In genomic region chr1:225739542-225740107, GRCh38 we compare ENCODE assay signal across 30 cellular contexts.
"Had no signal": no experiment of that assay in that cellular context is flagged by ENCODE, and none has a peak within 500 bp of the region (broad histone marks: within the 10 kb centered on the region; RNA-seq: fewer than 3 reads in every experiment).

No MANE protein-coding gene starts in this region.

- H3K4me2 ChIP-seq: KMS-11, PC-9 had no signal

- ATAC-seq: activated CD4-positive, alpha-beta T cell treated with anti-CD3 and anti-CD28 coated beads for 36 hours; activated CD8-positive, alpha-beta T cell treated with anti-CD3 and anti-CD28 coated beads, Interleukin-2, amount 10 ng/mL, durations not matched to agents 7 days and 5 days; Right ventricle myocardium inferior; SK-N-SH treated with all-trans-retinoic acid at 6 μM for 48 hours had no signal

- H3K27me3 Mint-ChIP-seq: activated CD4-positive, alpha-beta T cell treated with anti-CD3 and anti-CD28 coated beads for 36 hours; activated CD4-positive, alpha-beta T cell treated with anti-CD3 and anti-CD28 coated beads, Interleukin-2, amount 10 ng/mL, durations not matched to agents 7 days and 5 days; activated naive CD4-positive, alpha-beta T cell treated with anti-CD3 and anti-CD28 coated beads, Interleukin-2, amount 50 U/mL, for 24 hours; activated T-cell treated with anti-CD3 and anti-CD28 coated beads, Interleukin-2, amount 50 U/mL, for 24 hours had no signal

- H3K36me3 ChIP-seq: ascending aorta, cardiac muscle cell had no signal

- H3K4me3 ChIP-seq: ascending aorta, cardiac muscle cell, PC-9 had no signal

- H3K27ac ChIP-seq: ascending aorta, cardiac muscle cell, KMS-11, PC-9, RWPE1 had no signal

- H3K9ac ChIP-seq: KMS-11 had no signal

- H3K9me3 ChIP-seq: ascending aorta had no signal

- DNase-seq: activated CD4-positive, alpha-beta T cell treated with anti-CD3 and anti-CD28 coated beads for 36 hours; activated CD4-positive, alpha-beta T cell treated with anti-CD3 and anti-CD28 coated beads, Interleukin-2, amount 10 ng/mL, durations not matched to agents 7 days and 5 days; activated CD4-positive, alpha-beta T cell treated with anti-CD3 and anti-CD28 coated beads, Interleukin-2, amount 50 U/mL, for 48 hours; activated CD8-positive, alpha-beta T cell treated with anti-CD3 and anti-CD28 coated beads, Interleukin-2, amount 10 ng/mL, durations not matched to agents 7 days and 5 days; activated gamma-delta T cell; activated naive CD4-positive, alpha-beta T cell treated with Interleukin-2 at 50 U/mL for 16 hours; activated naive CD8-positive, alpha-beta T cell treated with anti-CD3 and anti-CD28 coated beads, Interleukin-2, amount 10 ng/mL, durations not matched to agents 7 days and 5 days; activated T-cell treated with anti-CD3 and anti-CD28 coated beads, Interleukin-2, amount 50 U/mL, for 24 hours; amygdala; MM.1S; MV-4-11; NCI-H1092; NCI-H1436 treated with DMSO at 0.1 percent for 48 hours; NCI-H1694 treated with DMSO at 0.1 percent for 48 hours; NCI-H2029; NCI-H345; NCI-H524 treated with DMSO at 0.1 percent for 48 hours; PC-9; SIG-M5; T-helper 1 cell; T-helper 2 cell; T-helper 9 cell had no signal

- H3K36me3 Mint-ChIP-seq: activated naive CD4-positive, alpha-beta T cell treated with anti-CD3 and anti-CD28 coated beads, Interleukin-2, amount 50 U/mL, for 24 hours; activated naive CD8-positive, alpha-beta T cell treated with anti-CD3 and anti-CD28 coated beads, Interleukin-2, amount 10 ng/mL, durations not matched to agents 7 days and 5 days had no signal

- H3K4me1 Mint-ChIP-seq: activated CD4-positive, alpha-beta T cell treated with anti-CD3 and anti-CD28 coated beads for 36 hours; activated CD4-positive, alpha-beta T cell treated with anti-CD3 and anti-CD28 coated beads, Interleukin-2, amount 10 ng/mL, durations not matched to agents 7 days and 5 days; activated naive CD4-positive, alpha-beta T cell treated with anti-CD3 and anti-CD28 coated beads, Interleukin-2, amount 50 U/mL, for 24 hours; activated naive CD8-positive, alpha-beta T cell treated with anti-CD3 and anti-CD28 coated beads, Interleukin-2, amount 10 ng/mL, durations not matched to agents 7 days and 5 days had no signal

- H3K4me3 Mint-ChIP-seq: activated CD4-positive, alpha-beta T cell treated with anti-CD3 and anti-CD28 coated beads for 36 hours; activated CD4-positive, alpha-beta T cell treated with anti-CD3 and anti-CD28 coated beads, Interleukin-2, amount 10 ng/mL, durations not matched to agents 7 days and 5 days; activated CD8-positive, alpha-beta T cell treated with anti-CD3 and anti-CD28 coated beads, Interleukin-2, amount 10 ng/mL, durations not matched to agents 7 days and 5 days; activated naive CD4-positive, alpha-beta T cell treated with anti-CD3 and anti-CD28 coated beads, Interleukin-2, amount 50 U/mL, for 24 hours; activated naive CD8-positive, alpha-beta T cell treated with anti-CD3 and anti-CD28 coated beads, Interleukin-2, amount 10 ng/mL, durations not matched to agents 7 days and 5 days; activated T-cell treated with anti-CD3 and anti-CD28 coated beads, Interleukin-2, amount 50 U/mL, for 24 hours had no signal

- H2AFZ ChIP-seq: PC-9 had no signal

- H3K27me3 ChIP-seq: ascending aorta, cardiac muscle cell had no signal

- H3K9me3 Mint-ChIP-seq: activated CD4-positive, alpha-beta T cell treated with anti-CD3 and anti-CD28 coated beads, Interleukin-2, amount 10 ng/mL, durations not matched to agents 7 days and 5 days; activated naive CD4-positive, alpha-beta T cell treated with anti-CD3 and anti-CD28 coated beads, Interleukin-2, amount 50 U/mL, for 24 hours; activated naive CD8-positive, alpha-beta T cell treated with anti-CD3 and anti-CD28 coated beads, Interleukin-2, amount 10 ng/mL, durations not matched to agents 7 days and 5 days; activated T-cell treated with anti-CD3 and anti-CD28 coated beads, Interleukin-2, amount 50 U/mL, for 24 hours; activated T-helper 2 cell treated with anti-CD3 and anti-CD28 coated beads, Interferon-gamma antibody, Interleukin-2, Interleukin-4, amounts not matched to agents 10 μg/mL and 5 μg/mL and 100 μg/mL, durations not matched to agents 14 hours and 24 hours and 36 hours had no signal

- H3K27ac Mint-ChIP-seq: activated CD4-positive, alpha-beta T cell treated with anti-CD3 and anti-CD28 coated beads for 36 hours; activated CD4-positive, alpha-beta T cell treated with anti-CD3 and anti-CD28 coated beads, Interleukin-2, amount 10 ng/mL, durations not matched to agents 7 days and 5 days; activated CD8-positive, alpha-beta T cell treated with anti-CD3 and anti-CD28 coated beads, Interleukin-2, amount 10 ng/mL, durations not matched to agents 7 days and 5 days; activated naive CD4-positive, alpha-beta T cell treated with anti-CD3 and anti-CD28 coated beads, Interleukin-2, amount 50 U/mL, for 24 hours; activated naive CD8-positive, alpha-beta T cell treated with anti-CD3 and anti-CD28 coated beads, Interleukin-2, amount 10 ng/mL, durations not matched to agents 7 days and 5 days; activated T-cell treated with anti-CD3 and anti-CD28 coated beads, Interleukin-2, amount 50 U/mL, for 24 hours; activated T-helper 2 cell treated with anti-CD3 and anti-CD28 coated beads, Interferon-gamma antibody, Interleukin-2, Interleukin-4, amounts not matched to agents 10 μg/mL and 5 μg/mL and 100 μg/mL, durations not matched to agents 14 hours and 24 hours and 36 hours had no signal
